In genomic region chr17:75642221-75643032, GRCh38 we compare ENCODE assay signal across 15 cellular contexts. TPM values are rescaled to one million over a fixed set of nuclear protein-coding genes. Genes with fewer than 3 reads are reported as not detected.
DNase-seq lines count a peak whose midpoint lies in the region; ATAC-seq and TF ChIP-seq lines count a peak whose summit lies in the region.
"Had no signal": no experiment of that assay in that cellular context is flagged by ENCODE, and none has a peak within 500 bp of the region (broad histone marks: within the 10 kb centered on the region; RNA-seq: fewer than 3 reads in every experiment).

No MANE protein-coding gene starts in this region.

- H4K91ac ChIP-seq in H9 (ENCODE audit: insufficient read length, low read depth, low read length), result no peak overlapping the region

- H3T11ph ChIP-seq in H9 (ENCODE audit: low read length), result no peak overlapping the region

- H3K4me1 ChIP-seq in H9 (ENCODE audit: insufficient read depth, low read length) (peaks cover 7% of the 10 kb centered on the region; the same call in 1 of the 2 replicates), esophagus squamous epithelium (peaks cover 18 to 88% (median 29%) of the 10 kb centered on the region in 3 donors)

- TF ChIP-seq CTCF in H9 (conservative IDR thresholded peaks at IDR 0.05), result no peak
- no peak for TF ChIP-seq CTCF in RWPE1 (conservative IDR thresholded peaks at IDR 0.05; ENCODE audit: low read depth)
- TF ChIP-seq CTCF in esophagus squamous epithelium (IDR thresholded peaks at IDR 0.05), result no peak
- no peak for TF ChIP-seq CTCF in WERI-Rb-1 (IDR thresholded peaks at IDR 0.05; ENCODE audit: low read depth, low read length)

- H3K9me3 Mint-ChIP-seq in H9, result no peaks in the 10 kb centered on the region
- H3K9me3 Mint-ChIP-seq: CD8-positive, alpha-beta memory T cell; effector memory CD8-positive, alpha-beta T cell had no signal

- H3K27ac ChIP-seq in H9 (ENCODE audit: insufficient read length, low read depth, low read length) (no peak overlapping the region), RWPE1 (peak overlapping the region; percentile 19), esophagus squamous epithelium (peak overlapping the region; percentile 77 to 89 (median 84)), skin epidermis (peak overlapping the region in 11 of 21 experiments; percentile 35 to 82 (median 47)), WERI-Rb-1 (no peak overlapping the region)
- H3K27ac ChIP-seq: KMS-11 had no signal

- 100% methylated on average over 1 of the region's 9 CpGs for WGBS in H9 (ENCODE audit: extremely low coverage, insufficient read length, low lambda C conversion rate)
- 53 to 59% methylated on average over 6 to 8 of the region's 9 CpGs for WGBS in esophagus squamous epithelium, 2 donors

- H3K14ac ChIP-seq in H9 (ENCODE audit: insufficient read depth, low read length), result no peak overlapping the region

- H3K79me1 ChIP-seq in H9 (ENCODE audit: insufficient read depth, low read depth, low read length, poor library complexity, severe bottlenecking), result no peaks in the 10 kb centered on the region

- no peak overlapping the region for H3K4ac ChIP-seq in H9 (ENCODE audit: low read depth, low read length)

- no peak overlapping the region for H2BK20ac ChIP-seq in H9 (ENCODE audit: low read depth, low read length, poor library complexity, severe bottlenecking)

- no peak overlapping the region for H2BK5ac ChIP-seq in H9 (ENCODE audit: insufficient read length, low read length)

- H3K36me3 Mint-ChIP-seq in H9 (ENCODE audit: insufficient read depth in 1 of 3, low read depth in 3 of 3), result peaks cover 0 to 4% (median 3%) of the 10 kb centered on the region in 3 experiments; a peak in 2 of 7 replicates

- H2BK120ac ChIP-seq in H9 (ENCODE audit: low read depth, low read length, poor library complexity, severe bottlenecking), result no peak overlapping the region

- CTCF ChIA-PET in RWPE1 (lab: Yijun Ruan, JAX), result interaction anchor here (0.7 to 2.6 kb wide), 5 partner anchors 9 to 117 kb away, joined by 3 to 35 read pairs (median 7); partner anchors contain the start of gene SMIM5

- no peak overlapping the region for H3K56ac ChIP-seq in H9 (ENCODE audit: insufficient read length, low read depth, low read length)

- H3K18ac ChIP-seq in H9 (ENCODE audit: insufficient read length, low read depth, low read length), result peak overlapping the region; percentile 19

- H3K4me3 Mint-ChIP-seq in H9, result peak overlapping the region in 1 of 2 experiments; percentile 19; a peak in 2 of 5 replicates
- H3K4me3 Mint-ChIP-seq: CD8-positive, alpha-beta memory T cell; effector memory CD8-positive, alpha-beta T cell had no signal

- TF ChIP-seq POLR2A in esophagus squamous epithelium (IDR thresholded peaks at IDR 0.05), result no peak

- H2BK15ac ChIP-seq in H9 (ENCODE audit: low read depth, low read length), result no peak overlapping the region

- no peak overlapping the region for H3K4me2 ChIP-seq in H9 (ENCODE audit: insufficient read depth, insufficient read length, low read length)
- H3K4me2 ChIP-seq: KMS-11 had no signal

- H3K4me1 Mint-ChIP-seq in H9, result peaks cover 29 to 34% of the 10 kb centered on the region in 2 experiments

- H3K27ac Mint-ChIP-seq in H9, result peak overlapping the region in 2 of 3 experiments; percentile 62 to 81; a peak in 3 of 7 replicates
- H3K27ac Mint-ChIP-seq: CD8-positive, alpha-beta memory T cell; effector memory CD8-positive, alpha-beta T cell had no signal

- H3K9me3 ChIP-seq in H9 (ENCODE audit: control insufficient read depth, low read depth, low read length) (no peaks in the 10 kb centered on the region), esophagus squamous epithelium (no peaks in the 10 kb centered on the region), WERI-Rb-1 (ENCODE audit: severe bottlenecking) (no peaks in the 10 kb centered on the region)

- no peak overlapping the region for H3K23ac ChIP-seq in H9 (ENCODE audit: insufficient read length, low read depth, low read length)

- no peaks in the 10 kb centered on the region for H3K27me3 Mint-ChIP-seq in H9 (ENCODE audit: low read depth)
- H3K27me3 Mint-ChIP-seq: CD8-positive, alpha-beta memory T cell; effector memory CD8-positive, alpha-beta T cell had no signal

- H4K20me1 ChIP-seq in H9 (ENCODE audit: control insufficient read depth, insufficient read depth, insufficient read length), result no peaks in the 10 kb centered on the region

- ATAC-seq in GM18867 (IDR thresholded peaks at IDR 0.05; ENCODE audit: unreplicated experiment), result no peak
- ATAC-seq: effector memory CD8-positive, alpha-beta T cell had no signal

- H2AK5ac ChIP-seq in H9 (ENCODE audit: insufficient read length, low read length), result no peak overlapping the region

- H3K4me3 ChIP-seq in esophagus squamous epithelium (peak overlapping the region in 1 of 4 donors; percentile 48), skin epidermis (no peak overlapping the region), WERI-Rb-1 (ENCODE audit: low read depth, low read length) (no peak overlapping the region)

- H3K79me2 ChIP-seq in H9 (ENCODE audit: insufficient read depth, low read length), result no peaks in the 10 kb centered on the region

- no peak overlapping the region for H2BK12ac ChIP-seq in H9 (ENCODE audit: insufficient read length, low read depth, low read length)

- H3K23me2 ChIP-seq in H9 (ENCODE audit: insufficient read length, low read depth, low read length, poor library complexity, severe bottlenecking), result no peaks in the 10 kb centered on the region

- H4K8ac ChIP-seq in H9 (replicated peaks; ENCODE audit: insufficient read length, low read depth, low read length), result no peak overlapping the region

- H4K5ac ChIP-seq in H9 (ENCODE audit: insufficient read length, low read depth, low read length), result no peak overlapping the region

- peaks cover 0 to 32% (median 0%) of the 10 kb centered on the region in 3 donors for H3K36me3 ChIP-seq in esophagus squamous epithelium
- peaks cover 15% of the 10 kb centered on the region for H3K36me3 ChIP-seq in WERI-Rb-1

- H3K27me3 ChIP-seq in H9 (ENCODE audit: insufficient read depth, low read length) (no peaks in the 10 kb centered on the region), esophagus squamous epithelium (no peaks in the 10 kb centered on the region), WERI-Rb-1 (ENCODE audit: insufficient read depth, low read depth, severe bottlenecking) (no peaks in the 10 kb centered on the region)

- no peak overlapping the region for H3K9ac ChIP-seq in H9 (ENCODE audit: extremely low read depth, insufficient read length, low read length)
- H3K9ac ChIP-seq: KMS-11 had no signal

- DNase-seq in H9 (no peak), RWPE1 (ENCODE audit: low spot score) (no peak), esophagus squamous epithelium (lab: John Stamatoyannopoulos, UW) (no peak), T-helper 2 cell (no peak), T-helper 9 cell (no peak), WERI-Rb-1 (no peak)
- DNase-seq: activated T-cell treated with anti-CD3 and anti-CD28 coated beads for 4 hours; amniotic stem cell; effector memory CD8-positive, alpha-beta T cell; GOT3; NCI-H2227 treated with DMSO at 0.1 percent for 48 hours had no signal

- POLR2A ChIA-PET in RWPE1 (lab: Yijun Ruan, JAX; ENCODE audit: low non-redundant PET), result no interaction called here

- no peak overlapping the region for H2AFZ ChIP-seq in H9 (ENCODE audit: low read length)

- intact Hi-C loops in esophagus squamous epithelium (cut with DNase I), result no loop called here

RNA-seq across cellular contexts. Expression of gene SMIM5, which starts 9.2 kb away (rescaled TPM):
- 0.20 and 0.24 TPM in 2 replicates for total RNA-seq in H9 (2021)
- 10 to 100 TPM in 1 of 4 donors, 1 to 10 TPM in 3; 7.4 to 16.8 (median 8.6) TPM for total RNA-seq in esophagus squamous epithelium

RNA-seq across cellular contexts. Expression of gene RECQL5, which starts 24.5 kb away (rescaled TPM):
- total RNA-seq in H9 (2021) (40.0 and 40.1 TPM in 2 replicates), esophagus squamous epithelium (10 to 100 TPM; 25.1 to 82.8 (median 34.0) TPM)

RNA-seq across cellular contexts. Expression of gene SAP30BP, which starts 24.7 kb away (rescaled TPM):
- total RNA-seq in H9 (2021), result 82.6 and 89.7 TPM in 2 replicates
- 10 to 100 TPM; 33.9 to 72.7 (median 44.4) TPM for total RNA-seq in esophagus squamous epithelium

RNA-seq across cellular contexts. Expression of gene MYO15B, which starts 54.8 kb away (rescaled TPM):
- total RNA-seq in H9 (2021) (35.3 and 41.9 TPM in 2 replicates), esophagus squamous epithelium (10 to 100 TPM in 2 of 4 donors, 1 to 10 TPM in 2; 6.3 to 60.7 (median 10.4) TPM)

Comparison
In these comparisons a context has a peak if more than half of its experiments do, and no peak if none do; other contexts are left out.
1. H3K27ac ChIP-seq: peak in RWPE1 (single experiment), esophagus squamous epithelium (4 of 4) and skin epidermis (11 of 21); none in H9 (single experiment) and WERI-Rb-1 (single experiment).